In the genomic region with DNA sequence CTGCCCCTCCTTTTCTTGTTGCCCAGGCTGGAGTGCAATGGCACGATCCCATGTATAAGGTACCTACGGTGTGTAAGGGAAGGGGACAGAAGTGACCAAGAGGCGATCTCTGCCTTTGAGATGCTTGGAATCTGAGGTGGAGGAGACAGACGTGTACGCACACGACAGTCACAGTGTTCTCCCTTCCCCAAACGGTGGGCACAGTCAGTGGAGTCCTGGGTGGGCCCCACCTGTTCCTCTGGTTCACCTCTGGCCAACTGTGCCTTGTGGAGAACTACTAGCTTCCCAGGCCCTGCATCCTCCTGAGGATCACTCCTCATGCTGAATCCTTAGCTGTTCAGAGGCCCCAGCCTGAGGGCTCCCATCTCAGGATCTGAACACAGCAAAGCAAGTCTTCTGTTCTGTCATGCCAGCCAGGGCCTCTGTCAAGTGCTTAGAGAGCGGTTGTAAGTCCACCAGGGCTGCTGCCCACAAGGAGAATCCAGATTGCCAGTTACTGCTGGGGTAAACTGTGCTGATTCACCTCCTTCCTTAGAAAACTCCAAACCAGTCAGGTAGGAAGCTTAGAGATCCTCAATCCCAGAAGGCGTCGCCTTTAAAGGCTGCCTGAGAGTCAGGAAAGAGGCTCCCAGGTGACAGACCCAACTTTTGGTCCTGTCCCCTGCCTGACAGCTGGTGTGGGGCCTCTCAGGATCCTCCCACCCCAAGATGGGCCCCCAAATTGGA, we compare ENCODE assay signal across 8 cellular contexts. TPM values are rescaled to one million over a fixed set of nuclear protein-coding genes. Genes with fewer than 3 reads are reported as not detected.
DNase-seq lines count a peak whose midpoint lies in the region; ATAC-seq and TF ChIP-seq lines count a peak whose summit lies in the region.

No MANE protein-coding gene starts in this region.

- H3K27me3 ChIP-seq in left lung (no peaks in the 10 kb centered on the region), suprapubic skin (no peaks in the 10 kb centered on the region)

- H3K4me1 Mint-ChIP-seq in activated T-cell treated with anti-CD3 and anti-CD28 coated beads, Interleukin-2, amount 50 U/mL, for 4 hours (ENCODE audit: low read depth) = peaks cover 35% of the 10 kb centered on the region
- H3K4me1 Mint-ChIP-seq in activated naive CD8-positive, alpha-beta T cell treated with anti-CD3 and anti-CD28 coated beads for 36 hours = peaks cover 37% of the 10 kb centered on the region

- no peak for DNase-seq in activated T-cell treated with anti-CD3 and anti-CD28 coated beads, Interleukin-2, amount 50 U/mL, for 4 hours
- DNase-seq in activated T-cell treated with anti-CD3 and anti-CD28 coated beads, Interleukin-2, amount 50 U/mL, for 1 hour = no peak
- no peak for DNase-seq in activated naive CD8-positive, alpha-beta T cell treated with anti-CD3 and anti-CD28 coated beads for 36 hours
- DNase-seq in left lung (no peak), suprapubic skin (ENCODE audit: low spot score in 2 of 2) (no peak)
- no peak for DNase-seq in stimulated activated CD4-positive, alpha-beta T cell treated with anti-CD3 and anti-CD28 coated beads, Interleukin-4, amount 100 ng/mL, for 24 hours

- peaks cover 1% of the 10 kb centered on the region for H3K36me3 Mint-ChIP-seq in activated T-cell treated with anti-CD3 and anti-CD28 coated beads, Interleukin-2, amount 50 U/mL, for 4 hours (ENCODE audit: insufficient read depth)
- no peaks in the 10 kb centered on the region for H3K36me3 Mint-ChIP-seq in activated naive CD8-positive, alpha-beta T cell treated with anti-CD3 and anti-CD28 coated beads for 36 hours

- TF ChIP-seq CTCF in left lung (IDR thresholded peaks at IDR 0.05) (no peak), suprapubic skin (IDR thresholded peaks at IDR 0.05) (no peak)

- no peaks in the 10 kb centered on the region for H3K9me3 ChIP-seq in left lung
- no peaks in the 10 kb centered on the region for H3K9me3 ChIP-seq in suprapubic skin

- ATAC-seq in activated T-cell treated with anti-CD3 and anti-CD28 coated beads, Interleukin-2, amount 50 U/mL, for 4 hours = no peak
- ATAC-seq in left lung (no peak), HG03135 (IDR thresholded peaks at IDR 0.05; ENCODE audit: unreplicated experiment) (no peak), HG02885 (IDR thresholded peaks at IDR 0.05; ENCODE audit: poor library complexity, unreplicated experiment) (no peak)

- H3K4me3 ChIP-seq in left lung (peak overlapping the region; percentile 61 to 83), suprapubic skin (peak overlapping the region; percentile 67)

- no peaks in the 10 kb centered on the region for H3K9me3 Mint-ChIP-seq in activated T-cell treated with anti-CD3 and anti-CD28 coated beads, Interleukin-2, amount 50 U/mL, for 4 hours
- no peaks in the 10 kb centered on the region for H3K9me3 Mint-ChIP-seq in activated naive CD8-positive, alpha-beta T cell treated with anti-CD3 and anti-CD28 coated beads for 36 hours

- no peak overlapping the region for H3K27ac Mint-ChIP-seq in activated naive CD8-positive, alpha-beta T cell treated with anti-CD3 and anti-CD28 coated beads for 36 hours

- no peak for TF ChIP-seq POLR2A in suprapubic skin (IDR thresholded peaks at IDR 0.05)

- H3K4me3 Mint-ChIP-seq in activated T-cell treated with anti-CD3 and anti-CD28 coated beads, Interleukin-2, amount 50 U/mL, for 4 hours = peak overlapping the region; percentile 93
- H3K4me3 Mint-ChIP-seq in activated naive CD8-positive, alpha-beta T cell treated with anti-CD3 and anti-CD28 coated beads for 36 hours = peak overlapping the region; percentile 93

- H3K27ac ChIP-seq in left lung (peak overlapping the region in 1 of 2 donors; percentile 85), suprapubic skin (peak overlapping the region; percentile 88)

- H3K4me1 ChIP-seq in left lung = peaks cover 16 to 67% of the 10 kb centered on the region in 2 donors
- H3K4me1 ChIP-seq in suprapubic skin = peaks cover 68% of the 10 kb centered on the region

- intact Hi-C loops in left lung (cut with DNase I) = no loop called here

- H3K27me3 Mint-ChIP-seq in activated T-cell treated with anti-CD3 and anti-CD28 coated beads, Interleukin-2, amount 50 U/mL, for 4 hours (ENCODE audit: low read depth) = no peaks in the 10 kb centered on the region
- H3K27me3 Mint-ChIP-seq in activated naive CD8-positive, alpha-beta T cell treated with anti-CD3 and anti-CD28 coated beads for 36 hours = no peaks in the 10 kb centered on the region

- H3K36me3 ChIP-seq in left lung = peaks cover 0 to 3% of the 10 kb centered on the region in 2 donors
- no peaks in the 10 kb centered on the region for H3K36me3 ChIP-seq in suprapubic skin

- WGBS in suprapubic skin = 52% methylated on average over 10 of the region's 10 CpGs

- TF ChIP-seq EP300 in suprapubic skin (IDR thresholded peaks at IDR 0.05) = no peak

RNA-seq across cellular contexts. Expression of a gene that starts 1.6 kb away (rescaled TPM):
- 10 to 100 TPM in 2 of 3 donors, 1 to 10 TPM in 1; 9.2 to 12.5 (median 11.6) TPM for total RNA-seq in activated T-cell treated with anti-CD3 and anti-CD28 coated beads, Interleukin-2, amount 50 U/mL, for 4 hours
- 1 to 10 TPM; 6.3 TPM for total RNA-seq in activated naive CD8-positive, alpha-beta T cell treated with anti-CD3 and anti-CD28 coated beads for 36 hours
- total RNA-seq in left lung (10 to 100 TPM; 45.6 to 62.1 TPM), suprapubic skin (100 to 1,000 TPM in 1 of 4 donors, 10 to 100 TPM in 3; 76.3 to 114 (median 86.2) TPM)

RNA-seq across cellular contexts. Expression of a gene that starts 20.2 kb away (rescaled TPM):
- total RNA-seq in activated T-cell treated with anti-CD3 and anti-CD28 coated beads, Interleukin-2, amount 50 U/mL, for 4 hours = 1 to 10 TPM in 1 of 3 donors, under 1 TPM in 2; 0.82 to 1.8 (median 0.82) TPM
- 10 to 100 TPM; 33.6 to 34.4 TPM for total RNA-seq in activated naive CD8-positive, alpha-beta T cell treated with anti-CD3 and anti-CD28 coated beads for 36 hours
- total RNA-seq in left lung (1 to 10 TPM in 1 of 2 donors, under 1 TPM in 1; 0.99 to 4.0 TPM), suprapubic skin (1 to 10 TPM; 1.9 to 3.9 (median 3.0) TPM)

Comparison
In these comparisons a context has a peak if more than half of its experiments do, and no peak if none do; other contexts are left out.
1. RNA of a gene that starts 20.2 kb away (total RNA-seq): 33.6 to 34.4 TPM in activated naive CD8-positive, alpha-beta T cell treated with anti-CD3 and anti-CD28 coated beads for 36 hours; 0.99 to 4.0 TPM in left lung, 1.9 to 3.9 TPM in suprapubic skin and 0.82 to 1.8 TPM in activated T-cell treated with anti-CD3 and anti-CD28 coated beads, Interleukin-2, amount 50 U/mL, for 4 hours; every median in the first group is over 4 times any median in the second.